13 cellular contexts compared by ENCODE assay signal in genomic region chr12:62600038-62600437, GRCh38.
DNase-seq lines count a peak whose midpoint lies in the region; ATAC-seq, FAIRE-seq and TF ChIP-seq lines count a peak whose summit lies in the region.
"Had no signal": no experiment of that assay in that cellular context is flagged by ENCODE, and none has a peak within 500 bp of the region (broad histone marks: within the 10 kb centered on the region; RNA-seq: fewer than 3 reads in every experiment).

No MANE protein-coding gene starts in this region.

- ATAC-seq in GM21447 (IDR thresholded peaks at IDR 0.05; ENCODE audit: unreplicated experiment) (no peak), HG03460 (IDR thresholded peaks at IDR 0.05; ENCODE audit: unreplicated experiment) (no peak), HG03108 (IDR thresholded peaks at IDR 0.05; ENCODE audit: unreplicated experiment) (no peak)
- no peak for ATAC-seq in activated CD4-positive, alpha-beta T cell treated with anti-CD3 and anti-CD28 coated beads for 36 hours

- H3K9ac ChIP-seq in astrocyte (ENCODE audit: low read length) = no peak overlapping the region

- H3K27me3 Mint-ChIP-seq in IgD-negative memory B cell (no peaks in the 10 kb centered on the region), astrocyte (ENCODE audit: low read depth, unreplicated experiment) (no peaks in the 10 kb centered on the region)
- H3K27me3 Mint-ChIP-seq in activated CD4-positive, alpha-beta T cell treated with anti-CD3 and anti-CD28 coated beads for 36 hours = no peaks in the 10 kb centered on the region

- peak; percentile 28 for TF ChIP-seq CTCF in astrocyte (IDR thresholded peaks at IDR 0.05; ENCODE audit: insufficient read depth, low read depth, low read length)
- peak; percentile 20 for TF ChIP-seq CTCF in kidney epithelial cell (IDR thresholded peaks at IDR 0.05; ENCODE audit: insufficient read depth, low read length, poor library complexity, severe bottlenecking)

- H3K4me1 ChIP-seq in astrocyte (ENCODE audit: insufficient read depth, low read length) = no peaks in the 10 kb centered on the region

- H3K9me3 Mint-ChIP-seq in IgD-negative memory B cell (no peaks in the 10 kb centered on the region), astrocyte (ENCODE audit: unreplicated experiment) (no peaks in the 10 kb centered on the region)
- no peaks in the 10 kb centered on the region for H3K9me3 Mint-ChIP-seq in activated CD4-positive, alpha-beta T cell treated with anti-CD3 and anti-CD28 coated beads for 36 hours (ENCODE audit: low read depth)
- H3K9me3 Mint-ChIP-seq: nephron had no signal

- H3K36me3 ChIP-seq in astrocyte (ENCODE audit: insufficient read depth, low read length) = no peaks in the 10 kb centered on the region
- H3K36me3 ChIP-seq in kidney epithelial cell (ENCODE audit: control insufficient read depth, insufficient read depth, low read length) = no peaks in the 10 kb centered on the region

- no peak for FAIRE-seq in astrocyte (lab: Jason Lieb, UNC)

- no peaks in the 10 kb centered on the region for H3K27me3 ChIP-seq in astrocyte (ENCODE audit: insufficient read depth, low read length)
- no peaks in the 10 kb centered on the region for H3K27me3 ChIP-seq in kidney epithelial cell (ENCODE audit: control insufficient read depth, insufficient read depth, low read length)

- no peak overlapping the region for H3K4me2 ChIP-seq in astrocyte (ENCODE audit: low read length)

- H3K27ac ChIP-seq in astrocyte (ENCODE audit: low read depth, low read length) = no peak overlapping the region
- H3K27ac ChIP-seq: epithelial cell of prostate, VCaP had no signal

- H3K36me3 Mint-ChIP-seq in IgD-negative memory B cell (peaks cover 5% of the 10 kb centered on the region), astrocyte (ENCODE audit: low read depth, unreplicated experiment) (no peaks in the 10 kb centered on the region)
- peaks cover 7% of the 10 kb centered on the region for H3K36me3 Mint-ChIP-seq in activated CD4-positive, alpha-beta T cell treated with anti-CD3 and anti-CD28 coated beads for 36 hours (ENCODE audit: low read depth)

- H3K9me3 ChIP-seq in astrocyte (ENCODE audit: insufficient read depth, low read depth, low read length) = no peaks in the 10 kb centered on the region

- H3K4me1 Mint-ChIP-seq in IgD-negative memory B cell (peaks cover 14 to 16% (median 15%) of the 10 kb centered on the region in 3 donors), astrocyte (ENCODE audit: low read depth, unreplicated experiment) (peaks cover 8% of the 10 kb centered on the region)
- peaks cover 15% of the 10 kb centered on the region for H3K4me1 Mint-ChIP-seq in activated CD4-positive, alpha-beta T cell treated with anti-CD3 and anti-CD28 coated beads for 36 hours

- H4K20me1 ChIP-seq in astrocyte (ENCODE audit: insufficient read depth, low read length) = peaks cover 5% of the 10 kb centered on the region

- H2AFZ ChIP-seq in astrocyte (ENCODE audit: low read depth, low read length) = no peak overlapping the region

- POLR2A ChIA-PET in activated CD4-positive, alpha-beta T cell treated with anti-CD3 and anti-CD28 coated beads for 36 hours (lab: Charles Lee) = no interaction called here

- CTCF ChIA-PET in activated CD4-positive, alpha-beta T cell treated with anti-CD3 and anti-CD28 coated beads for 36 hours (lab: Charles Lee) = interaction anchor here (0.6 to 1.3 kb wide), 2 partner anchors 194 to 198 kb away, joined by 3 read pairs; no protein-coding TSS in a partner anchor

- intact Hi-C loops in activated CD4-positive, alpha-beta T cell treated with anti-CD3 and anti-CD28 coated beads for 36 hours (cut with DNase I, micrococcal nuclease) = loop anchor here (5.0 kb wide), 1 partner anchor 192 kb away; no protein-coding TSS in a partner anchor

- H3K4me3 Mint-ChIP-seq in IgD-negative memory B cell (peak overlapping the region in 1 of 4 donors; percentile 99), astrocyte (ENCODE audit: unreplicated experiment) (no peak overlapping the region)
- no peak overlapping the region for H3K4me3 Mint-ChIP-seq in activated CD4-positive, alpha-beta T cell treated with anti-CD3 and anti-CD28 coated beads for 36 hours

- H3K27ac Mint-ChIP-seq in IgD-negative memory B cell (peak overlapping the region in 2 of 3 donors; percentile 74 to 100), astrocyte (ENCODE audit: unreplicated experiment) (no peak overlapping the region)
- H3K27ac Mint-ChIP-seq in activated CD4-positive, alpha-beta T cell treated with anti-CD3 and anti-CD28 coated beads for 36 hours = no peak overlapping the region

- H3K79me2 ChIP-seq in astrocyte (ENCODE audit: insufficient read depth, low read length) = peaks cover 37% of the 10 kb centered on the region

- no peak overlapping the region for H3K4me3 ChIP-seq in astrocyte (ENCODE audit: insufficient read depth, low read depth, low read length)
- no peak overlapping the region for H3K4me3 ChIP-seq in kidney epithelial cell (ENCODE audit: low read depth, low read length)

- DNase-seq in DMS114 treated with DMSO at 0.1 percent for 48 hours (lab: John Stamatoyannopoulos, UW; ENCODE audit: unreplicated experiment) = peak; percentile 19
- no peak for DNase-seq in astrocyte (ENCODE audit: low read depth)
- DNase-seq in kidney epithelial cell (ENCODE audit: low read depth) = no peak
- no peak for DNase-seq in activated CD4-positive, alpha-beta T cell treated with anti-CD3 and anti-CD28 coated beads for 36 hours
- DNase-seq: amygdala, NCI-H1436 treated with DMSO at 0.1 percent for 48 hours had no signal

Comparison
In these comparisons a context has a peak if more than half of its experiments do, and no peak if none do; other contexts are left out.
1. H3K27ac Mint-ChIP-seq: peak in IgD-negative memory B cell (2 of 3); none in astrocyte (single experiment) and activated CD4-positive, alpha-beta T cell treated with anti-CD3 and anti-CD28 coated beads for 36 hours (single experiment).